ENCODE assay signal across 24 cellular contexts in the genomic region with DNA sequence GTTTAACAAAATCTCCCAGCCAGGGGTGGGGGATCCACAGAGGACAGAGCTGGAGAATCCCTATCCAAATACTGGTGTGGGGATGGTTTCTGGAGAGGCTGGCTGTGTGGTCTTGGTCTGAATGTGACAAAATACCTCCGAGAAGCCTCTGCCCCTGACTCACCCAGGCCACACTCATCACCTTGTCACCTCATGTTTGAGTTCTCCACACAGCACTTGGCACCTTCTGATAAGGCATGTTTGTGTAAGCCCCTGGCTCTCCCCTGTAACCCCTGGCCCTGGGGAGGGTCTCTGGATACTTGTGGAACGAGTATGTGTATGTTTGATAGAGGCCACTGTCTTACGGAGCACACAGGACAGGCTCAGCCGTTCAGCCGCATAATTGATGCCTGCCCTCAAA. TPM values are rescaled to one million over a fixed set of nuclear protein-coding genes. Genes with fewer than 3 reads are reported as not detected.
DNase-seq lines count a peak whose midpoint lies in the region; ATAC-seq and TF ChIP-seq lines count a peak whose summit lies in the region.
"Had no signal": no experiment of that assay in that cellular context is flagged by ENCODE, and none has a peak within 500 bp of the region (broad histone marks: within the 10 kb centered on the region; RNA-seq: fewer than 3 reads in every experiment).

No MANE protein-coding gene starts in this region.

- H4K20me1 ChIP-seq in BLaER1 treated with 17β-estradiol and CSF1 and Interleukin-3, amounts not matched to agents 10 nM and 100 nM: peaks cover 28 to 68% (median 55%) of the 10 kb centered on the region in 11 experiments; a peak in 20 of 22 replicates
- H4K20me1 ChIP-seq in IMR-90 (ENCODE audit: insufficient read depth, low read length): peaks cover 19% of the 10 kb centered on the region

- no TSS peak for BruUV-seq in IMR-90 (replicated peaks; lab: Mats Ljungman, UMichigan)

- H3K9me3 ChIP-seq in BLaER1 treated with 17β-estradiol and CSF1 and Interleukin-3, amounts not matched to agents 10 nM and 100 nM (replicated peaks in 1 of 11): no peaks in the 10 kb centered on the region
- no peaks in the 10 kb centered on the region for H3K9me3 ChIP-seq in IMR-90 (ENCODE audit: control insufficient read depth, insufficient read depth, low read length)
- H3K9me3 ChIP-seq: mucosa of descending colon, SJCRH30, thoracic aorta had no signal

- H2BK15ac ChIP-seq in IMR-90 (ENCODE audit: low read depth, low read length) (no peak overlapping the region), mesendoderm (replicated peaks; ENCODE audit: low read depth) (no peak overlapping the region)

- intact Hi-C loops in IMR-90 (cut with micrococcal nuclease): no loop called here

- H3K4me3 Mint-ChIP-seq in chondrocyte (ENCODE audit: unreplicated experiment): no peak overlapping the region
- H3K4me3 Mint-ChIP-seq: activated CD4-positive, alpha-beta T cell treated with anti-CD3 and anti-CD28 coated beads, Interleukin-2, amount 10 ng/mL, durations not matched to agents 24 days and 14 days; activated CD8-positive, alpha-beta memory T cell treated with anti-CD3 and anti-CD28 coated beads, Interleukin-2, amount 10 ng/mL, durations not matched to agents 7 days and 5 days; dendritic cell treated with granulocyte-macrophage colony-stimulating factor and Interleukin-4, amounts not matched to agents 40 ng/mL and 50 ng/mL, for 4 days; immature natural killer cell; neural crest cell; T-helper 1 cell treated with Interleukin-12 subunit alpha and Interleukin-12 subunit beta and Interleukin-4 antibody, amounts not matched to agents 30 μg/mL and 1 μg/mL, for 36 hours had no signal

- H4K8ac ChIP-seq in IMR-90 (ENCODE audit: low read depth in 2 of 2, low read length in 2 of 2) (no peak overlapping the region), mesendoderm (ENCODE audit: low read depth, low read length) (no peak overlapping the region)

- 0 out of 20 replicates have a peak overlapping the region, but pooled peaks of 1 of the 10 experiments have one; percentile 25 for H3K4me3 ChIP-seq in BLaER1 treated with 17β-estradiol and CSF1 and Interleukin-3, amounts not matched to agents 10 nM and 100 nM
- H3K4me3 ChIP-seq in IMR-90 (ENCODE audit: insufficient read depth, low read depth, low read length): no peak overlapping the region
- H3K4me3 ChIP-seq in mesendoderm (ENCODE audit: low read length): no peak overlapping the region
- H3K4me3 ChIP-seq: mucosa of descending colon, SJCRH30, thoracic aorta had no signal

- H3K23ac ChIP-seq in IMR-90 (ENCODE audit: low read depth, low read length): no peak overlapping the region
- no peak overlapping the region for H3K23ac ChIP-seq in mesendoderm (ENCODE audit: low read length)

- H2BK20ac ChIP-seq in IMR-90 (ENCODE audit: low read depth, low read length): no peak overlapping the region

- H3K9ac ChIP-seq in BLaER1 treated with 17β-estradiol and CSF1 and Interleukin-3, amounts not matched to agents 10 nM and 100 nM: peak overlapping the region in 8 of 11 experiments; percentile 1 to 67 (median 50); a peak in 11 of 22 replicates
- H3K9ac ChIP-seq in IMR-90 (ENCODE audit: low read depth, low read length): no peak overlapping the region
- no peak overlapping the region for H3K9ac ChIP-seq in mesendoderm (ENCODE audit: low read length)
- H3K9ac ChIP-seq: KMS-11 had no signal

- no peak overlapping the region for H2AK9ac ChIP-seq in IMR-90 (replicated peaks; ENCODE audit: low read depth, low read length, poor library complexity)

- TF ChIP-seq CTCF in IMR-90 (conservative IDR thresholded peaks at IDR 0.05; ENCODE audit: low read depth, low read length) (no peak), chondrocyte (IDR thresholded peaks at IDR 0.05) (no peak)

- DNase-seq in IMR-90: no peak
- no peak for DNase-seq in chondrocyte (ENCODE audit: low spot score)
- DNase-seq in mesendoderm: peak; percentile 42
- no peak for DNase-seq in activated gamma-delta T cell treated with Interleukin-2 at 50 U/mL for 16 hours
- no peak for DNase-seq in NCI-H1092 (lab: John Stamatoyannopoulos, UW)
- DNase-seq: activated CD4-positive, alpha-beta T cell treated with anti-CD3 and anti-CD28 coated beads, Interleukin-2, amount 10 ng/mL, durations not matched to agents 24 days and 14 days; activated CD8-positive, alpha-beta memory T cell treated with anti-CD3 and anti-CD28 coated beads, Interleukin-2, amount 10 ng/mL, durations not matched to agents 7 days and 5 days; activated effector memory CD4-positive, alpha-beta T cell treated with Interleukin-2 at 50 U/mL for 16 hours; DMS 273 treated with DMSO at 0.1 percent for 48 hours; HCEC 1CT; immature natural killer cell; mucosa of descending colon; NCI-H1930; NCI-H2227 treated with DMSO at 0.1 percent for 48 hours; SJCRH30 had no signal

- POLR2A ChIA-PET in IMR-90 (lab: Charles Lee; ENCODE audit: unreplicated experiment): no interaction called here

- H3K36me3 Mint-ChIP-seq in chondrocyte (ENCODE audit: low read depth): no peaks in the 10 kb centered on the region
- H3K36me3 Mint-ChIP-seq: immature natural killer cell had no signal

- H3K27me3 Mint-ChIP-seq in chondrocyte (ENCODE audit: low read depth): no peaks in the 10 kb centered on the region
- H3K27me3 Mint-ChIP-seq: activated CD4-positive, alpha-beta T cell treated with anti-CD3 and anti-CD28 coated beads, Interleukin-2, amount 10 ng/mL, durations not matched to agents 24 days and 14 days; activated CD8-positive, alpha-beta memory T cell treated with anti-CD3 and anti-CD28 coated beads, Interleukin-2, amount 10 ng/mL, durations not matched to agents 7 days and 5 days; dendritic cell treated with granulocyte-macrophage colony-stimulating factor and Interleukin-4, amounts not matched to agents 40 ng/mL and 50 ng/mL, for 4 days had no signal

- H3K4me2 ChIP-seq in BLaER1 treated with 17β-estradiol and CSF1 and Interleukin-3, amounts not matched to agents 10 nM and 100 nM: peak overlapping the region; percentile 72 to 98 (median 93); a peak in 21 of 22 replicates
- H3K4me2 ChIP-seq in IMR-90 (ENCODE audit: low read depth, low read length) (no peak overlapping the region), mesendoderm (ENCODE audit: low read length) (no peak overlapping the region)
- H3K4me2 ChIP-seq: KMS-11 had no signal

- TF ChIP-seq RAD21 in IMR-90 (IDR thresholded peaks at IDR 0.05; ENCODE audit: low read length): no peak

- TF ChIP-seq POLR2A in IMR-90 (IDR thresholded peaks at IDR 0.05; ENCODE audit: low read depth, low read length): no peak

- no peak overlapping the region for H4K5ac ChIP-seq in IMR-90 (ENCODE audit: low read depth, low read length)
- H4K5ac ChIP-seq in mesendoderm (ENCODE audit: low read length): no peak overlapping the region

- in situ Hi-C loops in IMR-90 (cut with MboI; ENCODE audit: low sequenced_read_pairs): no loop called here

- no peaks in the 10 kb centered on the region for H3K79me2 ChIP-seq in mesendoderm (ENCODE audit: control insufficient read depth, insufficient read depth, low read length)

- H2BK5ac ChIP-seq in IMR-90 (ENCODE audit: low read depth, low read length, poor library complexity, severe bottlenecking): no peak overlapping the region
- H2BK5ac ChIP-seq in mesendoderm (ENCODE audit: low read length): no peak overlapping the region

- no peak overlapping the region for H2AK5ac ChIP-seq in IMR-90 (ENCODE audit: low read depth, low read length)
- H2AK5ac ChIP-seq in mesendoderm (ENCODE audit: low read length): no peak overlapping the region

- no peak overlapping the region for H4K91ac ChIP-seq in IMR-90 (ENCODE audit: insufficient read depth, low read depth, low read length)

- peaks cover under 1 to 29% (median 11%) of the 10 kb centered on the region in 11 experiments; a peak in 17 of 22 replicates for H3K36me3 ChIP-seq in BLaER1 treated with 17β-estradiol and CSF1 and Interleukin-3, amounts not matched to agents 10 nM and 100 nM
- no peaks in the 10 kb centered on the region for H3K36me3 ChIP-seq in IMR-90 (ENCODE audit: control insufficient read depth, insufficient read depth, low read length)
- H3K36me3 ChIP-seq in mesendoderm (ENCODE audit: control insufficient read depth, insufficient read depth, low read length): no peaks in the 10 kb centered on the region

- peaks cover 43 to 87% (median 74%) of the 10 kb centered on the region in 10 experiments for H3K4me1 ChIP-seq in BLaER1 treated with 17β-estradiol and CSF1 and Interleukin-3, amounts not matched to agents 10 nM and 100 nM
- H3K4me1 ChIP-seq in IMR-90 (ENCODE audit: control insufficient read depth, insufficient read depth, low read length) (peaks cover 6% of the 10 kb centered on the region; the same call in 1 of the 2 replicates), mesendoderm (ENCODE audit: control insufficient read depth, low read depth, low read length) (peaks cover 1% of the 10 kb centered on the region)
- H3K4me1 ChIP-seq: SJCRH30 had no signal

- H3K14ac ChIP-seq in IMR-90 (replicated peaks; ENCODE audit: low read depth, low read length): no peak overlapping the region

- ATAC-seq in IMR-90 (ENCODE audit: low read depth) (no peak), HG03175 (IDR thresholded peaks at IDR 0.05; ENCODE audit: unreplicated experiment) (no peak), HG03378 (IDR thresholded peaks at IDR 0.05; ENCODE audit: unreplicated experiment) (no peak)
- ATAC-seq: activated CD8-positive, alpha-beta memory T cell treated with anti-CD3 and anti-CD28 coated beads, Interleukin-2, amount 10 ng/mL, durations not matched to agents 7 days and 5 days; mucosa of descending colon had no signal

- H2BK120ac ChIP-seq in IMR-90 (ENCODE audit: low read depth, low read length): no peak overlapping the region
- no peak overlapping the region for H2BK120ac ChIP-seq in mesendoderm (ENCODE audit: low read depth, low read length)

- H3K56ac ChIP-seq in IMR-90 (ENCODE audit: extremely low read depth, insufficient read depth, low read length) (no peak overlapping the region), mesendoderm (ENCODE audit: low read length) (no peak overlapping the region)

- no peaks in the 10 kb centered on the region for H3K9me3 Mint-ChIP-seq in chondrocyte (ENCODE audit: low read depth)
- H3K9me3 Mint-ChIP-seq: activated CD4-positive, alpha-beta T cell treated with anti-CD3 and anti-CD28 coated beads, Interleukin-2, amount 10 ng/mL, durations not matched to agents 24 days and 14 days; dendritic cell treated with granulocyte-macrophage colony-stimulating factor and Interleukin-4, amounts not matched to agents 40 ng/mL and 50 ng/mL, for 4 days; immature natural killer cell; neural crest cell; T-helper 1 cell treated with Interleukin-12 subunit alpha and Interleukin-12 subunit beta and Interleukin-4 antibody, amounts not matched to agents 30 μg/mL and 1 μg/mL, for 36 hours had no signal

- dilution Hi-C loops in IMR-90 (cut with HindIII; ENCODE audit: low sequenced_read_pairs, unreplicated experiment): no loop called here

- no peaks in the 10 kb centered on the region for H3K27me3 ChIP-seq in BLaER1 treated with 17β-estradiol and CSF1 and Interleukin-3, amounts not matched to agents 10 nM and 100 nM
- H3K27me3 ChIP-seq in IMR-90 (ENCODE audit: control insufficient read depth, insufficient read depth, low read length) (no peaks in the 10 kb centered on the region), mesendoderm (ENCODE audit: insufficient read depth, low read length, poor library complexity) (no peaks in the 10 kb centered on the region)
- H3K27me3 ChIP-seq: SJCRH30 had no signal

- H2AFZ ChIP-seq in IMR-90 (replicated peaks; ENCODE audit: low read length, poor library complexity): peak overlapping the region; percentile 2

- peak overlapping the region in 8 of 11 experiments; percentile 21 to 73 (median 58); a peak in 15 of 22 replicates for H3K27ac ChIP-seq in BLaER1 treated with 17β-estradiol and CSF1 and Interleukin-3, amounts not matched to agents 10 nM and 100 nM
- no peak overlapping the region for H3K27ac ChIP-seq in IMR-90 (ENCODE audit: insufficient read depth, low read length)
- no peak overlapping the region for H3K27ac ChIP-seq in mesendoderm (ENCODE audit: low read depth, low read length)
- H3K27ac ChIP-seq: KMS-11, SJCRH30, thoracic aorta had no signal

- peaks cover 18% of the 10 kb centered on the region for H3K9me1 ChIP-seq in IMR-90 (ENCODE audit: insufficient read depth, low read length)

- no CpG with 5 or more reads among the region's 5 CpGs for WGBS in IMR-90 (ENCODE audit: extremely low coverage in 2 of 2, insufficient read length in 1 of 2), 2 experiments
- WGBS in mesendoderm (ENCODE audit: extremely low coverage, insufficient coverage, low lambda C conversion rate): no CpG with 5 or more reads among the region's 5 CpGs

- H3K18ac ChIP-seq in IMR-90 (ENCODE audit: low read depth, low read length) (no peak overlapping the region), mesendoderm (ENCODE audit: low read length) (no peak overlapping the region)

- peak overlapping the region; percentile 36 for H3K27ac Mint-ChIP-seq in chondrocyte (ENCODE audit: unreplicated experiment)
- H3K27ac Mint-ChIP-seq: activated CD4-positive, alpha-beta T cell treated with anti-CD3 and anti-CD28 coated beads, Interleukin-2, amount 10 ng/mL, durations not matched to agents 24 days and 14 days; activated CD8-positive, alpha-beta memory T cell treated with anti-CD3 and anti-CD28 coated beads, Interleukin-2, amount 10 ng/mL, durations not matched to agents 7 days and 5 days; dendritic cell treated with granulocyte-macrophage colony-stimulating factor and Interleukin-4, amounts not matched to agents 40 ng/mL and 50 ng/mL, for 4 days; immature natural killer cell; T-helper 1 cell treated with Interleukin-12 subunit alpha and Interleukin-12 subunit beta and Interleukin-4 antibody, amounts not matched to agents 30 μg/mL and 1 μg/mL, for 36 hours had no signal

- CTCF ChIA-PET in IMR-90 (lab: Yijun Ruan, JAX): interaction anchor here (1.7 kb wide), 1 partner anchor 13 kb away, joined by 5 read pairs; no protein-coding TSS in a partner anchor

- H3K4me1 Mint-ChIP-seq in chondrocyte (ENCODE audit: low read depth): peaks cover 29% of the 10 kb centered on the region
- H3K4me1 Mint-ChIP-seq: neural crest cell had no signal

- H3K79me1 ChIP-seq in IMR-90 (ENCODE audit: low read depth in 1 of 2, low read length in 2 of 2) (peaks cover 8 to 56% of the 10 kb centered on the region in 2 experiments; a peak in 3 of 4 replicates), mesendoderm (ENCODE audit: low read length) (peaks cover 15% of the 10 kb centered on the region)

- no peak overlapping the region for H3K4ac ChIP-seq in IMR-90 (ENCODE audit: low read depth, low read length)
- no peak overlapping the region for H3K4ac ChIP-seq in mesendoderm (ENCODE audit: low read depth, low read length)

RNA-seq across cellular contexts. Expression of a gene that starts 14.7 kb away (rescaled TPM):
- total RNA-seq in IMR-90 (2012; rRNA removed): 35.8 and 46.2 TPM in 2 replicates
- 81.2 and 102 TPM in 2 replicates for polyA plus RNA-seq in IMR-90 (2012; rRNA removed)
- polyA plus RNA-seq in IMR-90 (2012; cell fraction: cytosol; rRNA removed): 74.3 and 124 TPM in 2 replicates
- polyA plus RNA-seq in IMR-90 (2012; cell fraction: nucleus; rRNA removed; ENCODE audit: low replicate concordance): 111 and 215 TPM in 2 replicates
- total RNA-seq in chondrocyte: 69.4 to 98.0 TPM (median 70.7 TPM) in 3 replicates
- polyA plus RNA-seq in mesendoderm (2013, experiment 1 of 2): 154 TPM
- 152 TPM for polyA plus RNA-seq in mesendoderm (2013, experiment 2 of 2)

RNA-seq across cellular contexts. Expression of a gene that starts 25.9 kb away (rescaled TPM):
- total RNA-seq in IMR-90 (2012; rRNA removed) (82.5 and 88.2 TPM in 2 replicates), chondrocyte (63.1 to 85.1 TPM (median 77.2 TPM) in 3 replicates)
- 91.1 and 95.4 TPM in 2 replicates for polyA plus RNA-seq in IMR-90 (2012; rRNA removed)
- 73.4 and 172 TPM in 2 replicates for polyA plus RNA-seq in IMR-90 (2012; cell fraction: cytosol; rRNA removed)
- polyA plus RNA-seq in IMR-90 (2012; cell fraction: nucleus; rRNA removed; ENCODE audit: low replicate concordance): 38.3 and 63.8 TPM in 2 replicates
- polyA plus RNA-seq in mesendoderm (2013, experiment 1 of 2): 28.6 TPM
- polyA plus RNA-seq in mesendoderm (2013, experiment 2 of 2): 30.0 TPM

RNA-seq across cellular contexts. Expression of a gene that starts 27.8 kb away (rescaled TPM):
- total RNA-seq in IMR-90 (2012; rRNA removed): 337 and 436 TPM in 2 replicates
- polyA plus RNA-seq in IMR-90 (2012; rRNA removed): 523 and 591 TPM in 2 replicates
- polyA plus RNA-seq in IMR-90 (2012; cell fraction: cytosol; rRNA removed): 616 and 949 TPM in 2 replicates
- 86.4 and 295 TPM in 2 replicates for polyA plus RNA-seq in IMR-90 (2012; cell fraction: nucleus; rRNA removed; ENCODE audit: low replicate concordance)
- total RNA-seq in chondrocyte: 126 to 154 TPM (median 128 TPM) in 3 replicates
- 158 TPM for polyA plus RNA-seq in mesendoderm (2013, experiment 1 of 2)
- polyA plus RNA-seq in mesendoderm (2013, experiment 2 of 2): 164 TPM

RNA-seq across cellular contexts. Expression of a gene that starts 38.8 kb away (rescaled TPM):
- total RNA-seq in IMR-90 (2012; rRNA removed) (not detected in 2 replicates), chondrocyte (not detected in 3 replicates)
- polyA plus RNA-seq in IMR-90 (2012; rRNA removed): 0.05 TPM in 1 of 2 replicates, not detected in the other
- polyA plus RNA-seq in IMR-90 (2012; cell fraction: cytosol; rRNA removed): not detected in 2 replicates
- 0.10 and 0.11 TPM in 2 replicates for polyA plus RNA-seq in IMR-90 (2012; cell fraction: nucleus; rRNA removed; ENCODE audit: low replicate concordance)
- 0.03 TPM for polyA plus RNA-seq in mesendoderm (2013, experiment 1 of 2)
- polyA plus RNA-seq in mesendoderm (2013, experiment 2 of 2): not detected
- total RNA-seq: activated CD4-positive, alpha-beta T cell treated with anti-CD3 and anti-CD28 coated beads, Interleukin-2, amount 10 ng/mL, durations not matched to agents 24 days and 14 days; activated CD8-positive, alpha-beta memory T cell treated with anti-CD3 and anti-CD28 coated beads, Interleukin-2, amount 10 ng/mL, durations not matched to agents 7 days and 5 days; bronchial epithelial cell; neural crest cell; thoracic aorta had no signal

RNA-seq across cellular contexts. Expression of a gene that starts 48.1 kb away (rescaled TPM):
- total RNA-seq in IMR-90 (2012; rRNA removed) (74.2 and 77.5 TPM in 2 replicates), chondrocyte (83.7 to 107 TPM (median 99.6 TPM) in 3 replicates)
- polyA plus RNA-seq in IMR-90 (2012; rRNA removed): 133 and 153 TPM in 2 replicates
- polyA plus RNA-seq in IMR-90 (2012; cell fraction: cytosol; rRNA removed): 151 and 196 TPM in 2 replicates
- polyA plus RNA-seq in IMR-90 (2012; cell fraction: nucleus; rRNA removed; ENCODE audit: low replicate concordance): 93.4 and 205 TPM in 2 replicates
- polyA plus RNA-seq in mesendoderm (2013, experiment 1 of 2): 47.1 TPM
- polyA plus RNA-seq in mesendoderm (2013, experiment 2 of 2): 46.7 TPM

Comparison
In these comparisons a context has a peak if more than half of its experiments do, and no peak if none do; other contexts are left out.
1. H3K27ac ChIP-seq: peak in BLaER1 treated with 17β-estradiol and CSF1 and Interleukin-3, amounts not matched to agents 10 nM and 100 nM (8 of 11); none in IMR-90 (single experiment) and mesendoderm (single experiment).
2. H3K4me2 ChIP-seq: peak in BLaER1 treated with 17β-estradiol and CSF1 and Interleukin-3, amounts not matched to agents 10 nM and 100 nM (11 of 11); none in IMR-90 (single experiment) and mesendoderm (single experiment).
3. H3K9ac ChIP-seq: peak in BLaER1 treated with 17β-estradiol and CSF1 and Interleukin-3, amounts not matched to agents 10 nM and 100 nM (8 of 11); none in IMR-90 (single experiment) and mesendoderm (single experiment).